Comparison of ENCODE assay signal across 8 cellular contexts in genomic region chr18:32158108-32158624, GRCh38. TPM values are rescaled to one million over a fixed set of nuclear protein-coding genes. Genes with fewer than 3 reads are reported as not detected.
DNase-seq lines count a peak whose midpoint lies in the region; ATAC-seq, FAIRE-seq and TF ChIP-seq lines count a peak whose summit lies in the region.

No MANE protein-coding gene starts in this region.

- no peaks in the 10 kb centered on the region for H3K9me3 ChIP-seq in prostate gland

- no peak for TF ChIP-seq POLR2A in prostate gland (IDR thresholded peaks at IDR 0.05)

- no peak overlapping the region for H3K27ac ChIP-seq in prostate gland

- H3K27ac Mint-ChIP-seq in activated naive CD8-positive, alpha-beta T cell treated with anti-CD3 and anti-CD28 coated beads for 36 hours = no peak overlapping the region

- intact Hi-C loops in Right ventricle myocardium superior (cut with DNase I) (loop anchor here (2.0 to 10.0 kb wide), 2 partner anchors 317 to 393 kb away; partner anchors contain the start of gene GAREM1), prostate gland (cut with DNase I) (loop anchor here (5.0 kb wide), 2 partner anchors 314 to 394 kb away; partner anchors contain the start of gene GAREM1)

- H3K27me3 ChIP-seq in prostate gland (replicated peaks; ENCODE audit: insufficient read depth) = no peaks in the 10 kb centered on the region

- no peak for FAIRE-seq in urothelium cell line (lab: Jason Lieb, UNC)

- ATAC-seq in HG02759 (IDR thresholded peaks at IDR 0.05; ENCODE audit: unreplicated experiment) = peak; percentile 90
- peak; percentile 100 for ATAC-seq in Right ventricle myocardium superior (ENCODE audit: poor library complexity)

- WGBS in prostate gland = under 1% methylated on average over 22 of the region's 22 CpGs

- peak overlapping the region in 1 of 2 donors; percentile 12 for H3K4me3 ChIP-seq in prostate gland

- H3K4me1 Mint-ChIP-seq in activated naive CD8-positive, alpha-beta T cell treated with anti-CD3 and anti-CD28 coated beads for 36 hours = peaks cover 3% of the 10 kb centered on the region

- peak overlapping the region; percentile 63 for H3K4me3 Mint-ChIP-seq in activated naive CD8-positive, alpha-beta T cell treated with anti-CD3 and anti-CD28 coated beads for 36 hours

- H3K9me3 Mint-ChIP-seq in activated naive CD8-positive, alpha-beta T cell treated with anti-CD3 and anti-CD28 coated beads for 36 hours = no peaks in the 10 kb centered on the region

- H3K36me3 ChIP-seq in prostate gland = no peaks in the 10 kb centered on the region

- DNase-seq in NCI-H1092 treated with DMSO at 0.1 percent for 48 hours (lab: John Stamatoyannopoulos, UW) (peak; percentile 98), SKM-1 (lab: John Stamatoyannopoulos, UW; ENCODE audit: unreplicated experiment) (peak; percentile 62), Right ventricle myocardium superior (peak; percentile 80), prostate gland (ENCODE audit: low spot score) (peak; percentile 84), urothelium cell line (ENCODE audit: low spot score) (peak; percentile 64)
- peak; percentile 57 for DNase-seq in activated naive CD8-positive, alpha-beta T cell treated with anti-CD3 and anti-CD28 coated beads for 36 hours

- TF ChIP-seq CTCF in GM12874 (IDR thresholded peaks at IDR 0.05; ENCODE audit: insufficient read depth, low read depth, low read length) (peak; percentile 80), prostate gland (IDR thresholded peaks at IDR 0.05) (peak; percentile 42 to 93 (median 90))

- no peaks in the 10 kb centered on the region for H3K36me3 Mint-ChIP-seq in activated naive CD8-positive, alpha-beta T cell treated with anti-CD3 and anti-CD28 coated beads for 36 hours

- peaks cover 8% of the 10 kb centered on the region for H3K27me3 Mint-ChIP-seq in activated naive CD8-positive, alpha-beta T cell treated with anti-CD3 and anti-CD28 coated beads for 36 hours

- H3K4me1 ChIP-seq in prostate gland (replicated peaks) = no peaks in the 10 kb centered on the region

RNA-seq across cellular contexts. Expression of gene MEP1B, which starts 31.7 kb away (rescaled TPM):
- under 1 TPM in 1 of 2 experiments, not detected in 1; 0.08 TPM for total RNA-seq in activated naive CD8-positive, alpha-beta T cell treated with anti-CD3 and anti-CD28 coated beads for 36 hours
- not detected for total RNA-seq in Right ventricle myocardium superior
- under 1 TPM in 1 of 2 donors, not detected in 1; 0.34 TPM for total RNA-seq in prostate gland
